In the genomic region with DNA sequence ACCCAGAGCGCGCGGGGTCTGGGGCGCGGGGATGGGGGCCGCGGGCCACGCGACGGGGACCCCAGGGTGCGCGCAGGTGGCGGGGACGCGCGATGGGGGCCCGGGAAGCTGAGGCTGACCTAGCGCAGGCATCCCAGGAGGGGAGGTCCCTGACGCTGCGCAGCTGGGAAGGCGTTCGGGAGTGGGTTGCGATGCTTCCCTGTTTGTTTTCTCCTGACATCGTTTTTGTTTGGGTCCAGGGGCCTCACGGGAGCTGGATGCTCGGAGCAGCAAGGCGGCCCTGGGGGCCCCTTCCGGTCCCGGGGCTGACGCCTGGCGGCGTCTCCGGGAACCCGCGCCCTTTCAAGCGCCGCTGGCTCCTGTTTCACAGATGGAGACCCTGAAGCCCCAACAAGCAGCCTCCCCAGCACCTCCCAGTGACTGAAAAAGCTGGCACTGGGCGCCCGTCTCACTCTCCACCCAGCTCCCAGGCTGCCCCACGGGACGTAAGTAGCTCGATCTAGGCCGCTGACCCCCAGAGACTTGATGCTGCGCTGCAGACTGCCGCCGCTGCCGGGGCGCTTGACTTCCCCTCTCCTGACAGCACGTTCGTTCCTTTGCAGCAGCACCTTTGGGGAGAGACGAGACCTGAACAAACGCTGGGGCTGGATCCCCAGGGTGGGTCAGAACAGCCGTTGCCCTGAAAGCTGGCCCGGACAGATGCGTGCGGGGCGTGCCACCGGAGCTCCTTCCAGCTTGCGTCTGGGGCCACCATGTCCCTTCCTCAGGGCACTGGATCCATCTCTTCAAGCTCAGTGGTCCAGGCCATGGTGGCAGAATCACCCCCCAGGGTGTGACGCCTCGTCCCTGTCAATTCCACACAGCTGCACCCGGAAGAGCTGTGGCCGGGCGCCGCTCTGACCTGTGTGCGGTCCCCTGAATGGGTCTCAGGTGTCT, we compare ENCODE assay signal across 8 cellular contexts. TPM values are rescaled to one million over a fixed set of nuclear protein-coding genes. Genes with fewer than 3 reads are reported as not detected.
DNase-seq lines count a peak whose midpoint lies in the region; ATAC-seq and TF ChIP-seq lines count a peak whose summit lies in the region.

No MANE protein-coding gene starts in this region.

- TF ChIP-seq CTCF in KMS-11 (conservative IDR thresholded peaks at IDR 0.05; ENCODE audit: low read depth, low read length): no peak
- TF ChIP-seq CTCF in VCaP (conservative IDR thresholded peaks at IDR 0.05): peak; percentile 26

- peaks cover 7% of the 10 kb centered on the region; the same call in 1 of the 2 replicates for H3K27me3 ChIP-seq in KMS-11 (ENCODE audit: insufficient read depth, low read depth)

- no peaks in the 10 kb centered on the region for H3K36me3 ChIP-seq in KMS-11 (ENCODE audit: insufficient read depth)

- H3K4me1 ChIP-seq in KMS-11 (ENCODE audit: low read depth, poor library complexity, severe bottlenecking): peaks cover 12% of the 10 kb centered on the region

- H3K4me3 ChIP-seq in KMS-11 (IDR thresholded peaks at IDR 0.05; ENCODE audit: insufficient read depth, low read depth, low read length): no peak overlapping the region

- H3K4me2 ChIP-seq in KMS-11: peak overlapping the region; percentile 66

- H3K9ac ChIP-seq in KMS-11: peak overlapping the region; percentile 31; the same call in 1 of the 2 replicates

- H3K79me2 ChIP-seq in KMS-11 (ENCODE audit: insufficient read depth, low read depth): no peaks in the 10 kb centered on the region

- in situ Hi-C loops in G401 (cut with HindIII; ENCODE audit: low sequenced_read_pairs): no loop called here

- no peak overlapping the region for H3K27ac ChIP-seq in KMS-11
- peak overlapping the region; percentile 79 for H3K27ac ChIP-seq in VCaP

- DNase-seq in G401 (ENCODE audit: low spot score): peak; percentile 31
- DNase-seq in central memory CD4-positive, alpha-beta T cell: peak; percentile 48
- peak; percentile 77 for DNase-seq in left kidney (ENCODE audit: low read depth, low spot score)
- DNase-seq in stimulated activated CD4-positive, alpha-beta T cell treated with anti-CD3 and anti-CD28 coated beads, Interleukin-4, amount 100 ng/mL, for 1 hour: peak; percentile 51
- no peak for DNase-seq in NCI-H1048 (lab: John Stamatoyannopoulos, UW)

- no peaks in the 10 kb centered on the region for H4K20me1 ChIP-seq in KMS-11 (ENCODE audit: insufficient read depth)

- peak; percentile 44 for ATAC-seq in GM21723 (IDR thresholded peaks at IDR 0.05; ENCODE audit: unreplicated experiment)

- peak overlapping the region; percentile 64 for H2AFZ ChIP-seq in KMS-11 (ENCODE audit: low read depth)

RNA-seq across cellular contexts. Expression of a gene that starts 0.6 kb away (rescaled TPM):
- 32.9 and 50.7 TPM in 2 replicates for total RNA-seq in G401 (2014; rRNA removed; shearing (Covaris generic))

RNA-seq across cellular contexts. Expression of a gene that starts 33.8 kb away (rescaled TPM):
- total RNA-seq in G401 (2014; rRNA removed; shearing (Covaris generic)): 18.9 and 21.4 TPM in 2 replicates

RNA-seq across cellular contexts. Expression of a gene that starts 42.0 kb away (rescaled TPM):
- 5.9 and 7.3 TPM in 2 replicates for total RNA-seq in G401 (2014; rRNA removed; shearing (Covaris generic))
